In the genomic region with DNA sequence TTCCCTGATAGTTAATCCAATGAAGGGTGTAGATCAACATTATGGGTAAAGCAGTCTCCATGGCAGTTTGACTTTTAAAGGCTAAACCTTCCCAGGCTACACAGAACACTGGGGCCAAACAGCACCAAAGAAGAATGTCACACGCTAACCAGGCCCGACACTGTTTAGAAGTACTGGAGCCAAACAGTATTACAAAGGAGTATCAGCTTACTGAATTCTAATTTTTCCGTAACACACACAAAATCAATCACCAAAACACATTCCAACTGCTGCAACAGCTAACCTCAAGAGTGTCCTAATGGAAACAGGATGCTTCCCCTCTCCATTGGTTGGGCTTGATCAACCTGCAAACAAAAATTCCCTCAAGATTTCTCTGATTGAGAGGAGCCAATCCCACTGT, we compare ENCODE assay signal across 26 cellular contexts.
"Had no signal": no experiment of that assay in that cellular context is flagged by ENCODE, and none has a peak within 500 bp of the region (broad histone marks: within the 10 kb centered on the region; RNA-seq: fewer than 3 reads in every experiment).

No MANE protein-coding gene starts in this region.

- H3K4me3 ChIP-seq: Peyer's patch had no signal

- H3K4me3 Mint-ChIP-seq: activated B cell treated with CpG ODN at 0.5 μM for 24 hours; activated CD4-positive, alpha-beta memory T cell treated with anti-CD3 and anti-CD28 coated beads, Interleukin-2, amount 10 ng/mL, durations not matched to agents 7 days and 5 days; activated CD4-positive, alpha-beta T cell treated with anti-CD3 and anti-CD28 coated beads, Interleukin-2, amount 10 ng/mL, durations not matched to agents 7 days and 5 days; activated naive CD4-positive, alpha-beta T cell treated with anti-CD3 and anti-CD28 coated beads for 36 hours; activated naive CD8-positive, alpha-beta T cell; activated T-helper 17 cell treated with anti-CD3 and anti-CD28 coated beads, Interleukin-2, amount 50 U/mL, for 72 hours; T-helper 17 cell had no signal

- H3K9me3 ChIP-seq: Peyer's patch had no signal

- H3K27ac Mint-ChIP-seq: activated B cell treated with CpG ODN at 0.5 μM for 24 hours; activated CD4-positive, alpha-beta memory T cell treated with anti-CD3 and anti-CD28 coated beads, Interleukin-2, amount 10 ng/mL, durations not matched to agents 7 days and 5 days; activated CD4-positive, alpha-beta T cell treated with anti-CD3 and anti-CD28 coated beads, Interleukin-2, amount 10 ng/mL, durations not matched to agents 7 days and 5 days; activated naive CD4-positive, alpha-beta T cell treated with anti-CD3 and anti-CD28 coated beads for 36 hours; activated naive CD8-positive, alpha-beta T cell; activated T-helper 17 cell treated with anti-CD3 and anti-CD28 coated beads, Interleukin-2, amount 50 U/mL, for 72 hours; T-helper 17 cell had no signal

- H3K27me3 ChIP-seq: Peyer's patch had no signal

- H3K9me3 Mint-ChIP-seq: activated CD4-positive, alpha-beta T cell treated with anti-CD3 and anti-CD28 coated beads, Interleukin-2, amount 10 ng/mL, durations not matched to agents 7 days and 5 days; activated naive CD4-positive, alpha-beta T cell treated with anti-CD3 and anti-CD28 coated beads for 36 hours had no signal

- H3K27me3 Mint-ChIP-seq: activated B cell treated with CpG ODN at 0.5 μM for 24 hours; activated CD4-positive, alpha-beta memory T cell treated with anti-CD3 and anti-CD28 coated beads, Interleukin-2, amount 10 ng/mL, durations not matched to agents 7 days and 5 days; activated CD4-positive, alpha-beta T cell treated with anti-CD3 and anti-CD28 coated beads, Interleukin-2, amount 10 ng/mL, durations not matched to agents 7 days and 5 days; activated naive CD8-positive, alpha-beta T cell; activated T-helper 17 cell treated with anti-CD3 and anti-CD28 coated beads, Interleukin-2, amount 50 U/mL, for 72 hours; T-helper 17 cell had no signal

- ATAC-seq: activated T-helper 17 cell treated with anti-CD3 and anti-CD28 coated beads, Interleukin-2, amount 50 U/mL, for 72 hours; T-helper 17 cell had no signal

- H3K27ac ChIP-seq: Peyer's patch, RWPE1 had no signal

- H3K4me1 ChIP-seq: Peyer's patch had no signal

- DNase-seq: activated B cell treated with CpG ODN at 0.5 μM for 24 hours; activated CD4-positive, alpha-beta memory T cell treated with anti-CD3 and anti-CD28 coated beads, Interleukin-2, amount 10 ng/mL, durations not matched to agents 7 days and 5 days; activated CD4-positive, alpha-beta T cell treated with anti-CD3 and anti-CD28 coated beads, Interleukin-2, amount 10 ng/mL, durations not matched to agents 7 days and 5 days; activated gamma-delta T cell; activated naive CD4-positive, alpha-beta T cell treated with anti-CD3 and anti-CD28 coated beads for 36 hours; activated T-cell treated with anti-CD3 and anti-CD28 coated beads for 4 hours; activated T-cell treated with anti-CD3 and anti-CD28 coated beads, Interleukin-2, amount 50 U/mL, for 48 hours; amygdala; caudate nucleus; Kasumi-1; KBM-7; NCI-H146; NCI-H187 treated with DMSO at 0.1 percent for 48 hours; NCI-H2081 treated with DMSO at 0.1 percent for 48 hours; NCI-H345; NCI-H510A; NCI-H526 treated with DMSO at 0.1 percent for 48 hours; NCI-H82; NK-92 treated with Interleukin-12 subunit alpha and Interleukin-12 subunit beta, amount 100 ng/mL, for 24 hours; Peyer's patch; SIG-M5; T-helper 17 cell; T-helper 9 cell had no signal

- H3K36me3 ChIP-seq: Peyer's patch had no signal

- H3K36me3 Mint-ChIP-seq: activated naive CD8-positive, alpha-beta T cell had no signal

- H3K4me1 Mint-ChIP-seq: activated B cell treated with CpG ODN at 0.5 μM for 24 hours; activated CD4-positive, alpha-beta memory T cell treated with anti-CD3 and anti-CD28 coated beads, Interleukin-2, amount 10 ng/mL, durations not matched to agents 7 days and 5 days; activated CD4-positive, alpha-beta T cell treated with anti-CD3 and anti-CD28 coated beads, Interleukin-2, amount 10 ng/mL, durations not matched to agents 7 days and 5 days; activated T-helper 17 cell treated with anti-CD3 and anti-CD28 coated beads, Interleukin-2, amount 50 U/mL, for 72 hours; T-helper 17 cell had no signal
